In the genomic region with DNA sequence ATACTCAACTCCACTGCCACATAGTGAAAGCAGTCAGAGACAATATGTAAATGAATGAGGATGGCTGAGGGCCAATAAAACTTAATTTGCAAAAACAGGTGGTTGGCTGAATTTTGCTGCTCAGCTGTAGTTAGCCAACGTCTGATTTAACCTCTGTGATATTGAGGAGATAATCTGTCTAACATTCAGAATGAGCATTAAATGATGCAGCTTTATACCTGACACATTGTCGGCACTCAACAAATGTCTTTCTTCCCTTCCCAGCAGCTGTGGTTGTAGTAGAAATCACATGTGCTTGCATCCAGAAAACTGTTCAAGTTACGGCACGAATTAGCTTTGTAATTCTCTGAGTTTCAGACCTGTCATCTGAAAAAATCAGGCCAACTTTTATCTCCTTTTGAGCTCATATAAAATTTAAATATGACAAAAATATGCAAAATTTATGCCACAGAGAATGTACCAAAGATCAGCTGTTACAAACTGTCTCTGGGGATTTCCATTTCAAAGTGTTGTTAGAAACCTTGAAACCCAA, we compare ENCODE assay signal across 1 cellular context.
TF ChIP-seq lines count a peak whose summit lies in the region.

No MANE protein-coding gene starts in this region.

TF ChIP-seq in GM12878, 131 proteins besides CTCF, POLR2A, EP300 and RAD21 (continued from another document):
- TF ChIP-seq, protein P1, sequence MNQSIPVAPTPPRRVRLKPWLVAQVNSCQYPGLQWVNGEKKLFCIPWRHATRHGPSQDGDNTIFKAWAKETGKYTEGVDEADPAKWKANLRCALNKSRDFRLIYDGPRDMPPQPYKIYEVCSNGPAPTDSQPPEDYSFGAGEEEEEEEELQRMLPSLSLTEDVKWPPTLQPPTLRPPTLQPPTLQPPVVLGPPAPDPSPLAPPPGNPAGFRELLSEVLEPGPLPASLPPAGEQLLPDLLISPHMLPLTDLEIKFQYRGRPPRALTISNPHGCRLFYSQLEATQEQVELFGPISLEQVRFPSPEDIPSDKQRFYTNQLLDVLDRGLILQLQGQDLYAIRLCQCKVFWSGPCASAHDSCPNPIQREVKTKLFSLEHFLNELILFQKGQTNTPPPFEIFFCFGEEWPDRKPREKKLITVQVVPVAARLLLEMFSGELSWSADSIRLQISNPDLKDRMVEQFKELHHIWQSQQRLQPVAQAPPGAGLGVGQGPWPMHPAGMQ (IDR thresholded peaks at IDR 0.05; ENCODE audit: borderline replicate concordance): no peak
